ENCODE assay signal across 7 cellular contexts in the genomic region with DNA sequence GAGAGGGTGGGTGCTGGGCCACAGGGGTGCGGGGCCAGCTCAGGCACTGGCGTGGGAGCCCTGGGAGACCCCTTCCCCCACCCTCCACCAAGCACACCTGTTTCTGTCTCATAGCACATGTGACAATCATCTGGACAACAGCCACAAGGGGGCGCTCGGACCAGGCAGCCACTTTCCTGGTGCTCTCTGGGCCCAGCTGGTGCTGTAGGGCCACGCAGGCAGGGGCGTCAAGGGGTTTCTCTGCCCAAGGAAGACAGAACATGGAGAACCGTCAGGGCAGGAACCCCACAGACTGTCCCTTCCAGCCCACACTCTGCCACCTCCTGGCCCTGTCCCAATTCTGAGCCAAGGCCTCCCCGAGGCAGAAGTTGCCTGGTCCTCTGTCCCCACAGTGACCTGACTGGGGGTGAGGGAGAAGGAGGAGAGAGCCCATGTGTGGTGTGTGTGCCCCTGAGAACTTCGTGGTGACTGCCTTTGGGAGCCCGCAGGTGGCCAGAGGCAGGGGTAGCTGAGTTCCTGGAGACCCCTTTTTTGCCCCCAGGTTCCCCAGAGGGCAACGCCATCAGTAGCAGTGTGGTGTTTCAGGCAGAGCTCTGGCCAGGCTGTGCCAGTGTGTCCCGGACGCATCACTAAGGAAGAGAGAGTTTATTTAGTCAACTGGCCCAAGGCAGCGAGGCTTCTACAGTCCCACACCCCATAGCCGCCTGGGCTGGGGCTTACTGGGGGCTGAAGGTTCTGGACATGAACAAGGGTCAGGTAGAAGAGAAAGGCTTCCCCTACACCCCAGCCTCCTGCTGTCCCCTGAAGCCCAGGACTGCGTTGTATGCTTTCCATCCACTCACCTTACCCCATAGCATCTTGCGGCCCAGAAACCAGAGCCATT. TPM values are rescaled to one million over a fixed set of nuclear protein-coding genes. Genes with fewer than 3 reads are reported as not detected.
DNase-seq lines count a peak whose midpoint lies in the region; ATAC-seq, FAIRE-seq and TF ChIP-seq lines count a peak whose summit lies in the region.

No MANE protein-coding gene starts in this region.

- WGBS in tibial nerve, 2 donors, result 39 to 51% methylated on average over 10 to 15 of the region's 17 CpGs

- TF ChIP-seq CTCF in fibroblast of the aortic adventitia (IDR thresholded peaks at IDR 0.05; ENCODE audit: insufficient read depth, low read length) (peak; percentile 64), omental fat pad (IDR thresholded peaks at IDR 0.05) (peak in 1 of 3 donors; percentile 14), tibial nerve (IDR thresholded peaks at IDR 0.05) (peak; percentile 62 to 85 (median 77))

- peak overlapping the region; percentile 61 for H3K27ac Mint-ChIP-seq in activated T-cell treated with anti-CD3 and anti-CD28 coated beads, Interleukin-2, amount 50 U/mL, for 72 hours

- TF ChIP-seq POLR2A in tibial nerve (IDR thresholded peaks at IDR 0.05), result no peak

- DNase-seq in HT1080 (ENCODE audit: low read depth) (peak; percentile 44), RCC 7860 (ENCODE audit: low spot score) (peak; percentile 35), fibroblast of the aortic adventitia (ENCODE audit: low read depth) (peak; percentile 61), omental fat pad (ENCODE audit: low spot score) (peak; percentile 81), tibial nerve (ENCODE audit: low spot score in 2 of 2) (peak; percentile 57 to 80)
- peak; percentile 87 to 88 for DNase-seq in activated T-cell treated with anti-CD3 and anti-CD28 coated beads, Interleukin-2, amount 50 U/mL, for 72 hours

- no peak overlapping the region for H3K27ac ChIP-seq in tibial nerve

- no peaks in the 10 kb centered on the region for H3K27me3 ChIP-seq in tibial nerve

- no peaks in the 10 kb centered on the region for H3K27me3 Mint-ChIP-seq in activated T-cell treated with anti-CD3 and anti-CD28 coated beads, Interleukin-2, amount 50 U/mL, for 72 hours (ENCODE audit: low read depth)

- no peaks in the 10 kb centered on the region for H3K9me3 Mint-ChIP-seq in activated T-cell treated with anti-CD3 and anti-CD28 coated beads, Interleukin-2, amount 50 U/mL, for 72 hours

- peaks cover 0 to 2% of the 10 kb centered on the region in 2 donors for H3K36me3 Mint-ChIP-seq in activated T-cell treated with anti-CD3 and anti-CD28 coated beads, Interleukin-2, amount 50 U/mL, for 72 hours (ENCODE audit: insufficient read depth in 2 of 2)

- no peaks in the 10 kb centered on the region for H3K36me3 ChIP-seq in tibial nerve

- no peak for FAIRE-seq in RCC 7860 (lab: Jason Lieb, UNC)

- no peak overlapping the region for H3K4me3 ChIP-seq in fibroblast of the aortic adventitia (ENCODE audit: low read depth, low read length)
- no peak overlapping the region for H3K4me3 ChIP-seq in tibial nerve

- no peaks in the 10 kb centered on the region for H3K9me3 ChIP-seq in tibial nerve

- TF ChIP-seq EP300 in tibial nerve (IDR thresholded peaks at IDR 0.05), result no peak

- no peak overlapping the region for H3K4me3 Mint-ChIP-seq in activated T-cell treated with anti-CD3 and anti-CD28 coated beads, Interleukin-2, amount 50 U/mL, for 72 hours

- peaks cover 25% of the 10 kb centered on the region for H3K4me1 Mint-ChIP-seq in activated T-cell treated with anti-CD3 and anti-CD28 coated beads, Interleukin-2, amount 50 U/mL, for 72 hours (ENCODE audit: low read depth)

- peaks cover 0 to 26% (median 6%) of the 10 kb centered on the region in 4 donors for H3K4me1 ChIP-seq in tibial nerve

- ATAC-seq in GM18502 (IDR thresholded peaks at IDR 0.05; ENCODE audit: poor library complexity, unreplicated experiment), result peak; percentile 38
- ATAC-seq in activated T-cell treated with anti-CD3 and anti-CD28 coated beads, Interleukin-2, amount 50 U/mL, for 72 hours (replicated peaks in 1 of 2), result peak; percentile 38 to 44
- ATAC-seq in omental fat pad (ENCODE audit: low FRiP score), result no peak

RNA-seq across cellular contexts. Expression of a gene that starts 3.1 kb away (rescaled TPM):
- total RNA-seq in HT1080 (2014; rRNA removed; shearing (Covaris generic)), result 21.9 and 26.9 TPM in 2 replicates
- 15.3 and 17.2 TPM in 2 replicates for polyA plus RNA-seq in HT1080 (2015; cell fraction: cytosol; rRNA removed)
- 98.7 and 105 TPM in 2 replicates for polyA plus RNA-seq in HT1080 (2015; cell fraction: nucleus; rRNA removed)
- 10 to 100 TPM in 1 of 2 donors, 1 to 10 TPM in 1; 9.1 to 11.6 TPM for total RNA-seq in activated T-cell treated with anti-CD3 and anti-CD28 coated beads, Interleukin-2, amount 50 U/mL, for 72 hours
- total RNA-seq in fibroblast of the aortic adventitia (ENCODE audit: low replicate concordance), result 11.7 and 19.9 TPM in 2 replicates
- total RNA-seq in omental fat pad, result 10 to 100 TPM; 16.0 to 37.2 (median 19.0) TPM
- total RNA-seq in tibial nerve, result 10 to 100 TPM; 41.0 to 82.5 (median 45.2) TPM

RNA-seq across cellular contexts. Expression of a gene that starts 12.2 kb away (rescaled TPM):
- total RNA-seq in HT1080 (2014; rRNA removed; shearing (Covaris generic)), result 4.6 and 8.8 TPM in 2 replicates
- polyA plus RNA-seq in HT1080 (2015; cell fraction: cytosol; rRNA removed), result 3.3 and 4.2 TPM in 2 replicates
- 12.3 and 13.7 TPM in 2 replicates for polyA plus RNA-seq in HT1080 (2015; cell fraction: nucleus; rRNA removed)
- total RNA-seq in activated T-cell treated with anti-CD3 and anti-CD28 coated beads, Interleukin-2, amount 50 U/mL, for 72 hours, result 1 to 10 TPM; 5.2 TPM
- total RNA-seq in fibroblast of the aortic adventitia (ENCODE audit: low replicate concordance), result 5.0 and 5.2 TPM in 2 replicates
- total RNA-seq in omental fat pad, result 10 to 100 TPM in 3 of 4 donors, 1 to 10 TPM in 1; 9.5 to 47.0 (median 21.3) TPM
- 10 to 100 TPM in 1 of 4 donors, 1 to 10 TPM in 3; 3.9 to 12.6 (median 5.9) TPM for total RNA-seq in tibial nerve

Comparison
In these comparisons a context has a peak if more than half of its experiments do, and no peak if none do; other contexts are left out.
1. DNase-seq: peak in every context shown above with its lines; median percentile 88 in activated T-cell treated with anti-CD3 and anti-CD28 coated beads, Interleukin-2, amount 50 U/mL, for 72 hours; 81 in omental fat pad; 68 in tibial nerve; 61 in fibroblast of the aortic adventitia; 44 in HT1080; 35 in RCC 7860.